In the genomic region with DNA sequence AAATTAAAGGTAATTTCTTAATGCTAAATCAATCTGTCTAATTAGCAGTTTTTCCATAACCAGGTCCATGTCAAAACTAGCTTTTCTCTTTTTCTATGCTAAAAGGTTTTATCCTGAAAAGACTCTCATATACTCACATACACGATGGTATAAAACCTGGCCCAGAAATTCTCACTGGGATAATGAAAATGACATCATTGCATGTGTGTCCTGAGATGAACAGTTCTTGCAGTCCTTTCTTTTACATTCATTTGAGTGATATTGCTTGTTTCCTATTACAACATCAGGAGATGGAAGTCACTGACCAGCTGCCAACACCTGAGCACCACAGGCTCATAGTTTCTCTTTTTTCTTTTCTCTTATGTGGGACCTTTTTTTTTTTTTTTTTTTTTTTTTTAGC, we compare ENCODE assay signal across 1 cellular context.
A peak's percentile ranks its signal among the peaks of the same experiment; 100 is the strongest.
TF ChIP-seq lines count a peak whose summit lies in the region.

No MANE protein-coding gene starts in this region.

TF ChIP-seq in HepG2, 621 proteins besides CTCF, POLR2A, EP300 and RAD21:
- TF ChIP-seq HOXA5 (CRISPR knock-in tag; IDR thresholded peaks at IDR 0.05) (no peak), ATF7 (IDR thresholded peaks at IDR 0.05) (peak; percentile 71), ATF7 (CRISPR knock-in tag; IDR thresholded peaks at IDR 0.05) (no peak)
